8 cellular contexts compared by ENCODE assay signal in the genomic region with DNA sequence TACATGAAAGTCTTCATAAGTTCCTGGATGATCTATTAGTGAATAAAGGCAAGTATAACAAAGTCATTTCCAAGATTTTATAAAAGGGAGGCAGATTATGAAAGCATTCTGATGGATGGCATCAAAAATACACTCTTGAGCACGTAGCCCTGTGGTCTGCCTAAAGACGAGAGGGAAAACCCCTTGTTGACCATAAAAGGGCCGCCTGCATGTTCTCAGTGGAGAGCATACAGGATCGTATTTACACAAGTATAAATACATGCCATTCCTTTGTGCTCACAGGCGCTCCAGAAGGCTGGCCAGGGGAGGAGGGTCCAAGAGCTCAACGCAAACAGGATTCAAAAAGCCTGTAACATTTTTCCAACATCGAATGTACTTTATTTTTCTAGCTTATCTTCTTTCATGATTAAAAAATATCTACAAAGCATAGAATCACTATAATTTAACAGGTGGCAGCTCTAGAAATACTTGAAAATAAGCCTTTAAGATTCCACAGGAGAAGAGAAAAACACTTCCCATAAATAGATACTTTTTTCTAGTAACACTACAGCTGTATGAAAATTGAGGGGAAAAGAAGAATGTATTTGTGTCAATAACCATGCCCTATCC. TPM values are rescaled to one million over a fixed set of nuclear protein-coding genes. Genes with fewer than 3 reads are reported as not detected.
A peak's percentile ranks its signal among the peaks of the same experiment; 100 is the strongest.
DNase-seq lines count a peak whose midpoint lies in the region; ATAC-seq, FAIRE-seq and TF ChIP-seq lines count a peak whose summit lies in the region.

No MANE protein-coding gene starts in this region.

- ATAC-seq in HG02852 (IDR thresholded peaks at IDR 0.05; ENCODE audit: unreplicated experiment) = no peak

- peak; percentile 71 for FAIRE-seq in GM12892 (lab: Jason Lieb, UNC)

- no peaks in the 10 kb centered on the region for H3K9me3 Mint-ChIP-seq in osteocyte (ENCODE audit: unreplicated experiment)

- intact Hi-C loops in esophagus squamous epithelium (cut with DNase I) = no loop called here

- H3K27me3 ChIP-seq in esophagus squamous epithelium = no peaks in the 10 kb centered on the region

- no peaks in the 10 kb centered on the region for H3K9me3 ChIP-seq in esophagus squamous epithelium

- WGBS in esophagus squamous epithelium, 2 donors = 14 to 16% methylated on average over 7 of the region's 7 CpGs

- no peaks in the 10 kb centered on the region for H3K36me3 ChIP-seq in esophagus squamous epithelium

- TF ChIP-seq CTCF in esophagus squamous epithelium (IDR thresholded peaks at IDR 0.05) (no peak), osteocyte (IDR thresholded peaks at IDR 0.05) (no peak), GM20000 (IDR thresholded peaks at IDR 0.05; ENCODE audit: extremely low read depth, missing control alignments) (no peak)

- H3K27ac ChIP-seq in esophagus squamous epithelium = peak overlapping the region in 3 of 4 donors; percentile 46 to 53 (median 51)

- TF ChIP-seq POLR2A in GM12892 (IDR thresholded peaks at IDR 0.05; ENCODE audit: low read depth, low read length) (no peak), esophagus squamous epithelium (IDR thresholded peaks at IDR 0.05) (no peak)

- peaks cover 4 to 53% (median 11%) of the 10 kb centered on the region in 3 donors for H3K4me1 ChIP-seq in esophagus squamous epithelium

- peak overlapping the region in 1 of 4 donors; percentile 30 for H3K4me3 ChIP-seq in esophagus squamous epithelium

- H3K4me3 Mint-ChIP-seq in osteocyte (ENCODE audit: unreplicated experiment) = peak overlapping the region; percentile 70

- DNase-seq in GM12892 (ENCODE audit: insufficient read length) (no peak), NCI-H748 (lab: John Stamatoyannopoulos, UW; ENCODE audit: unreplicated experiment) (peak; percentile 92), esophagus squamous epithelium (lab: John Stamatoyannopoulos, UW) (no peak), osteocyte (ENCODE audit: extremely low spot score, unreplicated experiment) (peak; percentile 85), T-helper 9 cell (no peak), GM20000 (ENCODE audit: low spot score) (no peak), NCI-H1105 treated with DMSO at 0.1 percent for 48 hours (lab: John Stamatoyannopoulos, UW) (no peak)

- no peaks in the 10 kb centered on the region for H3K36me3 Mint-ChIP-seq in osteocyte (ENCODE audit: unreplicated experiment)

- peaks cover 66% of the 10 kb centered on the region for H3K4me1 Mint-ChIP-seq in osteocyte (ENCODE audit: unreplicated experiment)

- H3K27me3 Mint-ChIP-seq in osteocyte (ENCODE audit: unreplicated experiment) = no peaks in the 10 kb centered on the region

- H3K27ac Mint-ChIP-seq in osteocyte (ENCODE audit: unreplicated experiment) = peak overlapping the region; percentile 96

RNA-seq across cellular contexts. Expression of a gene that starts 29.6 kb away (rescaled TPM):
- not detected for polyA plus RNA-seq in GM12892 (2012; ENCODE audit: missing spikeins)
- total RNA-seq in esophagus squamous epithelium (10 to 100 TPM in 2 of 4 donors, 1 to 10 TPM in 2; 2.9 to 22.1 (median 7.7) TPM), osteocyte (21.8 and 25.4 TPM in 2 replicates)

Comparison
In these comparisons a context has a peak if more than half of its experiments do, and no peak if none do; other contexts are left out.
1. DNase-seq: peak in NCI-H748 (single experiment) and osteocyte (single experiment); none in GM12892 (single experiment), esophagus squamous epithelium (single experiment), T-helper 9 cell (single experiment), GM20000 (single experiment) and NCI-H1105 treated with DMSO at 0.1 percent for 48 hours (single experiment).